ENCODE assay signal across 16 cellular contexts in genomic region chr7:126940723-126941307, GRCh38.
"Had no signal": no experiment of that assay in that cellular context is flagged by ENCODE, and none has a peak within 500 bp of the region (broad histone marks: within the 10 kb centered on the region; RNA-seq: fewer than 3 reads in every experiment).

No MANE protein-coding gene starts in this region.

- ATAC-seq: stimulated activated naive CD8-positive, alpha-beta T cell treated with anti-CD3 and anti-CD28 coated beads, Interleukin-15, amount 100 ng/mL, for 72 hours; T-helper 17 cell; upper lobe of right lung had no signal

- H3K9me3 Mint-ChIP-seq: activated CD4-positive, alpha-beta memory T cell treated with anti-CD3 and anti-CD28 coated beads for 36 hours; activated naive CD8-positive, alpha-beta T cell treated with anti-CD3 and anti-CD28 coated beads, Interleukin-2, amount 10 ng/mL, durations not matched to agents 7 days and 5 days; endodermal cell; stimulated activated naive CD8-positive, alpha-beta T cell treated with anti-CD3 and anti-CD28 coated beads, Interleukin-15, amount 100 ng/mL, for 72 hours had no signal

- H3K4me1 Mint-ChIP-seq: activated naive CD8-positive, alpha-beta T cell treated with anti-CD3 and anti-CD28 coated beads, Interleukin-2, amount 10 ng/mL, durations not matched to agents 7 days and 5 days; stimulated activated naive CD8-positive, alpha-beta T cell treated with anti-CD3 and anti-CD28 coated beads, Interleukin-15, amount 100 ng/mL, for 72 hours; T-helper 17 cell had no signal

- H3K36me3 ChIP-seq: breast epithelium, esophagus muscularis mucosa, upper lobe of right lung had no signal

- H3K27ac Mint-ChIP-seq: activated CD4-positive, alpha-beta memory T cell treated with anti-CD3 and anti-CD28 coated beads for 36 hours; activated naive CD8-positive, alpha-beta T cell treated with anti-CD3 and anti-CD28 coated beads, Interleukin-2, amount 10 ng/mL, durations not matched to agents 7 days and 5 days; endodermal cell; stimulated activated naive CD8-positive, alpha-beta T cell treated with anti-CD3 and anti-CD28 coated beads, Interleukin-15, amount 100 ng/mL, for 72 hours; T-helper 17 cell had no signal

- H3K4me3 Mint-ChIP-seq: activated CD4-positive, alpha-beta memory T cell treated with anti-CD3 and anti-CD28 coated beads for 36 hours; activated naive CD8-positive, alpha-beta T cell treated with anti-CD3 and anti-CD28 coated beads, Interleukin-2, amount 10 ng/mL, durations not matched to agents 7 days and 5 days; endodermal cell; stimulated activated naive CD8-positive, alpha-beta T cell treated with anti-CD3 and anti-CD28 coated beads, Interleukin-15, amount 100 ng/mL, for 72 hours; T-helper 17 cell had no signal

- H3K36me3 Mint-ChIP-seq: activated CD4-positive, alpha-beta memory T cell treated with anti-CD3 and anti-CD28 coated beads for 36 hours; activated naive CD8-positive, alpha-beta T cell treated with anti-CD3 and anti-CD28 coated beads, Interleukin-2, amount 10 ng/mL, durations not matched to agents 7 days and 5 days had no signal

- H3K27me3 ChIP-seq: breast epithelium, esophagus muscularis mucosa, testis, upper lobe of right lung had no signal

- H3K27ac ChIP-seq: breast epithelium, esophagus muscularis mucosa, upper lobe of right lung had no signal

- H3K9me3 ChIP-seq: breast epithelium, esophagus muscularis mucosa, testis, upper lobe of right lung had no signal

- H3K4me3 ChIP-seq: breast epithelium, esophagus muscularis mucosa, testis, upper lobe of right lung had no signal

- DNase-seq: activated CD4-positive, alpha-beta memory T cell treated with anti-CD3 and anti-CD28 coated beads for 36 hours; activated gamma-delta T cell treated with Interleukin-2 at 50 U/mL for 16 hours; activated naive CD8-positive, alpha-beta T cell treated with anti-CD3 and anti-CD28 coated beads, Interleukin-2, amount 10 ng/mL, durations not matched to agents 7 days and 5 days; activated T-cell treated with anti-CD3 and anti-CD28 coated beads, Interleukin-2, amount 50 U/mL, for 48 hours; anterior cingulate cortex; endodermal cell; mesendoderm; stimulated activated CD4-positive, alpha-beta T cell treated with anti-CD3 and anti-CD28 coated beads, Interleukin-12 subunit alpha, Interleukin-12 subunit beta, amount 100 ng/mL, for 4 hours; stimulated activated CD4-positive, alpha-beta T cell treated with anti-CD3 and anti-CD28 coated beads, Interleukin-2, amount 100 ng/mL, for 48 hours; stimulated activated CD8-positive, alpha-beta memory T cell treated with anti-CD3 and anti-CD28 coated beads, Interleukin-4, amount 100 ng/mL, for 48 hours; stimulated activated naive CD8-positive, alpha-beta T cell treated with anti-CD3 and anti-CD28 coated beads, Interleukin-15, amount 100 ng/mL, for 72 hours; T-helper 17 cell; testis; upper lobe of right lung had no signal

- H3K4me1 ChIP-seq: breast epithelium, esophagus muscularis mucosa, testis, upper lobe of right lung had no signal
